In genomic region chr17:45195424-45195823, GRCh38 we compare ENCODE assay signal across 10 cellular contexts.
"Had no signal": no experiment of that assay in that cellular context is flagged by ENCODE, and none has a peak within 500 bp of the region (broad histone marks: within the 10 kb centered on the region; RNA-seq: fewer than 3 reads in every experiment).

No MANE protein-coding gene starts in this region.

- ATAC-seq: GM23338, HCT116 had no signal

- H3K36me3 ChIP-seq: HAP-1 had no signal

- H2AFZ ChIP-seq: GM23248, GM23338 had no signal

- H3K4me3 ChIP-seq: GM23248, GM23338, HAP-1 had no signal

- H3K9ac ChIP-seq: GM23248 had no signal

- H3K27ac ChIP-seq: GM23248 had no signal

- DNase-seq: GM23248, GOT3, H7, H9, HCEC 1CT, HFFc6 had no signal

- FAIRE-seq: H54 had no signal

- H3K9me3 ChIP-seq: HAP-1 had no signal

- H3K4me2 ChIP-seq: GM23338 had no signal
